In genomic region chr6:52543729-52544324, GRCh38 we compare ENCODE assay signal across 11 cellular contexts. TPM values are rescaled to one million over a fixed set of nuclear protein-coding genes. Genes with fewer than 3 reads are reported as not detected.
DNase-seq lines count a peak whose midpoint lies in the region; ATAC-seq and TF ChIP-seq lines count a peak whose summit lies in the region.
"Had no signal": no experiment of that assay in that cellular context is flagged by ENCODE, and none has a peak within 500 bp of the region (broad histone marks: within the 10 kb centered on the region; RNA-seq: fewer than 3 reads in every experiment).

No MANE protein-coding gene starts in this region.

- ATAC-seq in mucosa of descending colon = peak; percentile 25
- no peak for ATAC-seq in HG03442 (IDR thresholded peaks at IDR 0.05; ENCODE audit: unreplicated experiment)
- no peak for ATAC-seq in GM21723 (IDR thresholded peaks at IDR 0.05; ENCODE audit: unreplicated experiment)
- ATAC-seq: K562 had no signal

- H3K27ac ChIP-seq in ACC112 (ENCODE audit: low read depth, low read length) (peak overlapping the region; percentile 96), OCI-LY1 (ENCODE audit: low read depth, low read length, poor library complexity, severe bottlenecking) (peak overlapping the region; percentile 99), esophagus muscularis mucosa (replicated peaks in 1 of 4) (peak overlapping the region; percentile 29 to 69 (median 56)), dorsolateral prefrontal cortex (peak overlapping the region in 8 of 59 donors; percentile 8 to 70 (median 50))

- no peak for TF ChIP-seq CTCF in OCI-LY1 (IDR thresholded peaks at IDR 0.05; ENCODE audit: low read length)
- TF ChIP-seq CTCF in esophagus muscularis mucosa (IDR thresholded peaks at IDR 0.05) = no peak
- TF ChIP-seq CTCF in mucosa of descending colon (IDR thresholded peaks at IDR 0.05) = no peak
- no peak for TF ChIP-seq CTCF in dorsolateral prefrontal cortex (IDR thresholded peaks at IDR 0.05 in 54 of 56, conservative IDR thresholded peaks at IDR 0.05 in 2 of 56; ENCODE audit: low read depth in 1 of 56, partially characterized antibody in 56 of 56)

- H3K27me3 ChIP-seq in ACC112 (ENCODE audit: insufficient read depth, low read length) (no peaks in the 10 kb centered on the region), OCI-LY1 (ENCODE audit: insufficient read depth, low read length) (no peaks in the 10 kb centered on the region), esophagus muscularis mucosa (no peaks in the 10 kb centered on the region), dorsolateral prefrontal cortex (no peaks in the 10 kb centered on the region)

- H3K4me3 ChIP-seq in ACC112 (ENCODE audit: low read depth, low read length) = peak overlapping the region; percentile 56
- H3K4me3 ChIP-seq in OCI-LY1 (ENCODE audit: low read depth, low read length, poor library complexity, severe bottlenecking) = peak overlapping the region; percentile 5
- no peak overlapping the region for H3K4me3 ChIP-seq in esophagus muscularis mucosa
- H3K4me3 ChIP-seq in mucosa of descending colon = no peak overlapping the region
- no peak overlapping the region for H3K4me3 ChIP-seq in dorsolateral prefrontal cortex
- H3K4me3 ChIP-seq: HAP-1, K562 had no signal

- H3K9me3 ChIP-seq in OCI-LY1 (ENCODE audit: low read length) (no peaks in the 10 kb centered on the region), esophagus muscularis mucosa (no peaks in the 10 kb centered on the region), mucosa of descending colon (no peaks in the 10 kb centered on the region)
- H3K9me3 ChIP-seq: HAP-1 had no signal

- H3K9me2 ChIP-seq in OCI-LY1 (ENCODE audit: low read depth, low read length) = no peaks in the 10 kb centered on the region

- no peak for TF ChIP-seq EP300 in esophagus muscularis mucosa (IDR thresholded peaks at IDR 0.05)

- intact Hi-C loops in esophagus muscularis mucosa (cut with DNase I) (no loop called here), mucosa of descending colon (cut with DNase I, micrococcal nuclease) (no loop called here), dorsolateral prefrontal cortex (cut with DNase I) (no loop called here)

- no peak for TF ChIP-seq POLR2A in esophagus muscularis mucosa (IDR thresholded peaks at IDR 0.05; ENCODE audit: low read depth)

- no peaks in the 10 kb centered on the region for H4K20me1 ChIP-seq in OCI-LY1 (ENCODE audit: insufficient read depth, low read length)

- H3K4me2 ChIP-seq in OCI-LY1 (ENCODE audit: low read length) = peak overlapping the region; percentile 20; the same call in 1 of the 2 replicates

- DNase-seq in esophagus muscularis mucosa (ENCODE audit: extremely low spot score) (no peak), mucosa of descending colon (no peak), dorsolateral prefrontal cortex (no peak)
- DNase-seq in activated CD8-positive, alpha-beta memory T cell treated with anti-CD3 and anti-CD28 coated beads, Interleukin-2, amount 50 U/mL, for 48 hours = no peak
- DNase-seq: substantia nigra had no signal

- H3K4me1 ChIP-seq in ACC112 (ENCODE audit: control insufficient read depth, insufficient read depth, low read length, unreplicated experiment) (peaks cover 100% of the 10 kb centered on the region), OCI-LY1 (ENCODE audit: insufficient read depth, low read length, severe bottlenecking) (peaks cover 100% of the 10 kb centered on the region), esophagus muscularis mucosa (peaks cover 79 to 99% (median 97%) of the 10 kb centered on the region in 4 donors), mucosa of descending colon (ENCODE audit: low read depth) (peaks cover 38% of the 10 kb centered on the region)
- H3K4me1 ChIP-seq: HAP-1 had no signal

- H3K36me3 ChIP-seq in ACC112 (ENCODE audit: insufficient read depth, low read length) = peaks cover 6% of the 10 kb centered on the region; the same call in 1 of the 2 replicates
- H3K36me3 ChIP-seq in OCI-LY1 (ENCODE audit: insufficient read depth, low read length) = peaks cover 7% of the 10 kb centered on the region; the same call in 1 of the 2 replicates
- no peaks in the 10 kb centered on the region for H3K36me3 ChIP-seq in esophagus muscularis mucosa
- no peaks in the 10 kb centered on the region for H3K36me3 ChIP-seq in mucosa of descending colon (ENCODE audit: low read depth)
- H3K36me3 ChIP-seq: HAP-1 had no signal

- WGBS in esophagus muscularis mucosa = 64% methylated on average over 7 of the region's 7 CpGs

- no peaks in the 10 kb centered on the region for H3F3A ChIP-seq in OCI-LY1 (ENCODE audit: insufficient read depth, low read length)

- no peak overlapping the region for H2AFZ ChIP-seq in ACC112 (ENCODE audit: low read length, unreplicated experiment)
- no peak overlapping the region for H2AFZ ChIP-seq in OCI-LY1 (ENCODE audit: low read length)

- H3K9ac ChIP-seq in OCI-LY1 (ENCODE audit: low read length) = peak overlapping the region; percentile 26; the same call in 1 of the 2 replicates

- peaks cover 95% of the 10 kb centered on the region for H3K79me2 ChIP-seq in ACC112 (ENCODE audit: control insufficient read depth, insufficient read depth, low read length, unreplicated experiment)
- peaks cover 90% of the 10 kb centered on the region for H3K79me2 ChIP-seq in OCI-LY1 (ENCODE audit: insufficient read depth, low read length)

RNA-seq across cellular contexts. Expression of gene TRAM2, which starts 33.0 kb away (rescaled TPM):
- total RNA-seq in esophagus muscularis mucosa = 10 to 100 TPM; 13.3 to 23.8 (median 18.5) TPM
- total RNA-seq in mucosa of descending colon = 10 to 100 TPM; 20.3 to 25.0 (median 24.1) TPM
- total RNA-seq in dorsolateral prefrontal cortex = 1 to 10 TPM; 2.9 to 8.9 (median 5.2) TPM

Comparison
In these comparisons a context has a peak if more than half of its experiments do, and no peak if none do; other contexts are left out.
1. H3K4me3 ChIP-seq: peak in ACC112 (single experiment) and OCI-LY1 (single experiment); none in esophagus muscularis mucosa (0 of 4), mucosa of descending colon (single experiment) and dorsolateral prefrontal cortex (0 of 59).